ENCODE assay signal across 30 cellular contexts in genomic region chrX:31240982-31241381, GRCh38.
"Had no signal": no experiment of that assay in that cellular context is flagged by ENCODE, and none has a peak within 500 bp of the region (broad histone marks: within the 10 kb centered on the region; RNA-seq: fewer than 3 reads in every experiment).

No MANE protein-coding gene starts in this region.

- H3K27me3 Mint-ChIP-seq: central memory CD8-positive, alpha-beta T cell; effector memory CD8-positive, alpha-beta T cell; type B pancreatic cell had no signal

- H3K9me3 Mint-ChIP-seq: activated naive CD4-positive, alpha-beta T cell treated with anti-CD3 and anti-CD28 coated beads for 36 hours; activated naive CD8-positive, alpha-beta T cell treated with anti-CD3 and anti-CD28 coated beads, Interleukin-2, amount 10 ng/mL, durations not matched to agents 7 days and 5 days; activated T-cell treated with anti-CD3 and anti-CD28 coated beads, Interleukin-2, amount 50 U/mL, for 24 hours; stimulated activated effector memory CD8-positive, alpha-beta T cell treated with anti-CD3 and anti-CD28 coated beads, Interleukin-12 subunit alpha, Interleukin-12 subunit beta, amount 100 ng/mL, for 72 hours had no signal

- H3K27me3 ChIP-seq: hepatocyte, testis, vagina had no signal

- H3K9me3 ChIP-seq: breast epithelium, lower lobe of right lung, mucosa of descending colon, testis, vagina had no signal

- H3K4me3 ChIP-seq: breast epithelium, hepatocyte, lower lobe of right lung, mucosa of descending colon, testis, vagina had no signal

- ATAC-seq: effector memory CD8-positive, alpha-beta T cell; esophagus mucosa; left lobe of liver; lower lobe of right lung; mucosa of descending colon; sciatic nerve; stimulated activated effector memory CD8-positive, alpha-beta T cell treated with anti-CD3 and anti-CD28 coated beads, Interleukin-12 subunit alpha, Interleukin-12 subunit beta, amount 100 ng/mL, for 72 hours had no signal

- H3K79me2 ChIP-seq: hepatocyte had no signal

- H3K36me3 ChIP-seq: breast epithelium, lower lobe of right lung, vagina, WERI-Rb-1 had no signal

- H2AFZ ChIP-seq: hepatocyte had no signal

- H3K27ac Mint-ChIP-seq: activated naive CD4-positive, alpha-beta T cell treated with anti-CD3 and anti-CD28 coated beads for 36 hours; activated naive CD8-positive, alpha-beta T cell treated with anti-CD3 and anti-CD28 coated beads, Interleukin-2, amount 10 ng/mL, durations not matched to agents 7 days and 5 days; activated T-cell treated with anti-CD3 and anti-CD28 coated beads, Interleukin-2, amount 50 U/mL, for 24 hours; effector memory CD8-positive, alpha-beta T cell; immature natural killer cell; stimulated activated effector memory CD8-positive, alpha-beta T cell treated with anti-CD3 and anti-CD28 coated beads, Interleukin-12 subunit alpha, Interleukin-12 subunit beta, amount 100 ng/mL, for 72 hours; type B pancreatic cell had no signal

- H3K27ac ChIP-seq: hepatocyte, lower lobe of right lung, testis, vagina, WERI-Rb-1 had no signal

- H3K4me1 ChIP-seq: breast epithelium, lower lobe of right lung, testis, vagina had no signal

- H3K4me2 ChIP-seq: hepatocyte had no signal

- H3K36me3 Mint-ChIP-seq: activated naive CD8-positive, alpha-beta T cell treated with anti-CD3 and anti-CD28 coated beads, Interleukin-2, amount 10 ng/mL, durations not matched to agents 7 days and 5 days; immature natural killer cell; stimulated activated effector memory CD8-positive, alpha-beta T cell treated with anti-CD3 and anti-CD28 coated beads, Interleukin-12 subunit alpha, Interleukin-12 subunit beta, amount 100 ng/mL, for 72 hours; type B pancreatic cell had no signal

- FAIRE-seq: endothelial cell of umbilical vein, small intestine, TTC549 had no signal

- H3K4me1 Mint-ChIP-seq: activated naive CD8-positive, alpha-beta T cell treated with anti-CD3 and anti-CD28 coated beads, Interleukin-2, amount 10 ng/mL, durations not matched to agents 7 days and 5 days; central memory CD8-positive, alpha-beta T cell; immature natural killer cell; stimulated activated effector memory CD8-positive, alpha-beta T cell treated with anti-CD3 and anti-CD28 coated beads, Interleukin-12 subunit alpha, Interleukin-12 subunit beta, amount 100 ng/mL, for 72 hours had no signal

- DNase-seq: activated CD4-positive, alpha-beta T cell treated with anti-CD3 and anti-CD28 coated beads for 1 hour; activated CD4-positive, alpha-beta T cell treated with anti-CD3 and anti-CD28 coated beads, Interleukin-2, amount 50 U/mL, for 1 hour; activated CD8-positive, alpha-beta memory T cell treated with anti-CD3 and anti-CD28 coated beads, Interleukin-2, amount 50 U/mL, for 4 hours; activated naive CD4-positive, alpha-beta T cell treated with anti-CD3 and anti-CD28 coated beads for 36 hours; activated naive CD8-positive, alpha-beta T cell treated with anti-CD3 and anti-CD28 coated beads, Interleukin-2, amount 10 ng/mL, durations not matched to agents 7 days and 5 days; activated T-cell treated with anti-CD3 and anti-CD28 coated beads, Interleukin-2, amount 50 U/mL, for 24 hours; amniotic stem cell; effector memory CD8-positive, alpha-beta T cell; foreskin melanocyte; immature natural killer cell; lower lobe of right lung; mesendoderm; mucosa of descending colon; occipital lobe; posterior cingulate gyrus; small intestine; stimulated activated CD4-positive, alpha-beta T cell treated with anti-CD3 and anti-CD28 coated beads, Interleukin-2, amount 100 ng/mL, for 24 hours; testis; WERI-Rb-1 had no signal

- H3K4me3 Mint-ChIP-seq: activated naive CD4-positive, alpha-beta T cell treated with anti-CD3 and anti-CD28 coated beads for 36 hours; activated naive CD8-positive, alpha-beta T cell treated with anti-CD3 and anti-CD28 coated beads, Interleukin-2, amount 10 ng/mL, durations not matched to agents 7 days and 5 days; activated T-cell treated with anti-CD3 and anti-CD28 coated beads, Interleukin-2, amount 50 U/mL, for 24 hours; central memory CD8-positive, alpha-beta T cell; effector memory CD8-positive, alpha-beta T cell; immature natural killer cell; stimulated activated effector memory CD8-positive, alpha-beta T cell treated with anti-CD3 and anti-CD28 coated beads, Interleukin-12 subunit alpha, Interleukin-12 subunit beta, amount 100 ng/mL, for 72 hours; type B pancreatic cell had no signal
